In the genomic region with DNA sequence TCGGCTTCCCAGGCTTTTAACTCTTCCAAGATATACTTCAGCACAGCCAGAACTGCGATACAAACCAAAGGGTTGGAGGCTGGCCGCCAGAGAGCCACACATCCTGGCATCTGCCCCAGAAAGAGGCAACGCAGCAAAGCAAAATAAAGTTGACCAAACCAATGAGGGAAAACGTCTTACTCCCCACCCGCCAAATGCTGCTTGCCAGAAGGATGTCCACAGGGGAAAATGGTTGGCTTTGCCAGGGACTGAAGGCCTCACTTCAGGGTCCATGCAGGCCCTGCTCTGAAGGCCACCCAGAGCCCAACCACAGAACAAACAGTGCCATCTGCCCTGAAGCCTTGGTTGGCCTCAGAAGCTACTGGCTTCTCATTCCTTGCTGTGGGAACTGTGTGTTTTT, we compare ENCODE assay signal across 16 cellular contexts. TPM values are rescaled to one million over a fixed set of nuclear protein-coding genes. Genes with fewer than 3 reads are reported as not detected.
"Had no signal": no experiment of that assay in that cellular context is flagged by ENCODE, and none has a peak within 500 bp of the region (broad histone marks: within the 10 kb centered on the region; RNA-seq: fewer than 3 reads in every experiment).

No MANE protein-coding gene starts in this region.

- H3K4me2 ChIP-seq: smooth muscle cell had no signal

- H3K4me3 ChIP-seq: ovary, smooth muscle cell, tibial nerve had no signal

- DNase-seq: activated CD4-positive, alpha-beta memory T cell treated with anti-CD3 and anti-CD28 coated beads, Interleukin-2, amount 10 ng/mL, durations not matched to agents 7 days and 5 days; activated naive CD4-positive, alpha-beta T cell treated with anti-CD3 and anti-CD28 coated beads, Interleukin-2, amount 10 ng/mL, durations not matched to agents 7 days and 5 days; effector memory CD8-positive, alpha-beta T cell; glutamatergic neuron; immature natural killer cell; nephron progenitor cell; ovary; retina; T1000 had no signal

- H3K4me1 ChIP-seq: tibial nerve had no signal

- H3K9me3 ChIP-seq: ovary, tibial nerve had no signal

- H3K27ac ChIP-seq: epithelial cell of prostate, ovary, tibial nerve had no signal

- H3K27me3 ChIP-seq: ovary, tibial nerve had no signal

- H3K36me3 ChIP-seq: ovary, tibial nerve had no signal

- ATAC-seq: effector memory CD8-positive, alpha-beta T cell; stimulated activated memory B cell treated with anti-CD40 and anti-IgM and Interleukin-4, amounts not matched to agents 10 μg/mL and 1 μg/mL and 100 μg/mL, for 72 hours had no signal

RNA-seq across cellular contexts. Expression of a gene that starts 15.0 kb away (rescaled TPM):
- total RNA-seq: activated CD4-positive, alpha-beta memory T cell treated with anti-CD3 and anti-CD28 coated beads, Interleukin-2, amount 10 ng/mL, durations not matched to agents 7 days and 5 days; activated T-helper 2 cell treated with anti-CD3 and anti-CD28 coated beads, Interferon-gamma antibody, Interleukin-2, Interleukin-4, amounts not matched to agents 10 μg/mL and 5 μg/mL and 100 μg/mL, durations not matched to agents 14 hours and 24 hours and 36 hours; lung microvascular endothelial cell; smooth muscle cell; subcutaneous adipose tissue; tibial nerve had no signal
